Comparison of ENCODE assay signal across 1 cellular context in genomic region chr3:124360140-124360539, GRCh38.
TF ChIP-seq lines count a peak whose summit lies in the region.

No MANE protein-coding gene starts in this region.

TF ChIP-seq in H1, 55 proteins besides CTCF, POLR2A, EP300 and RAD21 (continued from another document):
- no peak for TF ChIP-seq ATF3 (IDR thresholded peaks at IDR 0.05; ENCODE audit: insufficient read depth, low read depth, low read length)
- TF ChIP-seq CBX8 (IDR thresholded peaks at IDR 0.05; ENCODE audit: borderline replicate concordance, low read depth, low read length) = no peak
- TF ChIP-seq KDM4A (IDR thresholded peaks at IDR 0.05; ENCODE audit: low read depth, low read length, severe bottlenecking) = no peak
- no peak for TF ChIP-seq CBX5 (IDR thresholded peaks at IDR 0.05; ENCODE audit: low read depth, low read length)
- TF ChIP-seq SP2 (IDR thresholded peaks at IDR 0.05; ENCODE audit: low read length) = no peak
- TF ChIP-seq RXRA (IDR thresholded peaks at IDR 0.05; ENCODE audit: insufficient read depth, low read depth, low read length) = no peak
